8 cellular contexts compared by ENCODE assay signal in the genomic region with DNA sequence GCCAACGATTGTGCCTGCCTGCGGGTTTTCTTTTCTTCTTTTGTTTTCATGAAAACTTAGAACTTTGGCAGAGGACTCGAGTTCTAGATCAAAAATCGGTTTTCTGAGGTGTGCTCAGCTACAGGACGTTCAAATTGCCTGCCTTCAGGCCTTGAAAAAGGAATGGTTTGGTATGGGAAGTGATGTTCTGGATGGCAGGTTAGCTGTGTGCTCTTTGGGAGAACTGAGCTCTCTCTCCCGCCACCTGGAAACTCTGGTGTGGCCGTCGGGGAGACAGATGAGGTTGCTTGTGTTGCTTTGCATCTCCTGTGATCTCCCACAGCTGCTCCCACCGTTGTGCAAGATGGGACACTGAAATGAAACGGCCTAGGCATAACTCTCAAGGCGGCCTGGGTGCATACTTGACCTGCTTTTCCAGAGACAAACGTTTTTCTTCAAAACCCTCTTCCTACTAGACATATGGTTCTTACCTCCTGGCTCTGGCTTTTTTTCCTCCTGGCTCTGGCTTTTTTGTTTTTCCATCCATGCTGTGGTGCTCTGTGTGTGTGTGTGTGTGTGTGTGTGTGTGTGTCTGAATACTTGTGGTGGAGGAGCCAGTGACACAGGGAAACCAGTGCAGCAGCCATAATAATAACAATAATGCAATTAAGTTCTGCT. TPM values are rescaled to one million over a fixed set of nuclear protein-coding genes. Genes with fewer than 3 reads are reported as not detected.
DNase-seq lines count a peak whose midpoint lies in the region; ATAC-seq and TF ChIP-seq lines count a peak whose summit lies in the region.

No MANE protein-coding gene starts in this region.

- H3K36me3 ChIP-seq in RWPE2 (ENCODE audit: low read depth), result no peaks in the 10 kb centered on the region

- H3K9me3 Mint-ChIP-seq in natural killer cell, result no peaks in the 10 kb centered on the region

- TF ChIP-seq CTCF in RWPE2 (IDR thresholded peaks at IDR 0.05; ENCODE audit: poor library complexity, severe bottlenecking) (no peak), natural killer cell (IDR thresholded peaks at IDR 0.05) (no peak)

- H3K27me3 Mint-ChIP-seq in natural killer cell (ENCODE audit: low read depth in 2 of 2), result peaks cover 43% of the 10 kb centered on the region in 2 donors

- H3K4me1 ChIP-seq in RWPE2 (ENCODE audit: insufficient read depth, poor library complexity, severe bottlenecking), result peaks cover 14% of the 10 kb centered on the region

- H3K4me1 Mint-ChIP-seq in natural killer cell, result peaks cover 7 to 19% of the 10 kb centered on the region in 2 donors

- H3K27me3 ChIP-seq in RWPE2 (ENCODE audit: insufficient read depth, poor library complexity, severe bottlenecking), result no peaks in the 10 kb centered on the region

- no peaks in the 10 kb centered on the region for H3K9me3 ChIP-seq in RWPE2 (ENCODE audit: severe bottlenecking)

- H3K27ac ChIP-seq in RWPE2 (ENCODE audit: poor library complexity, severe bottlenecking), result peak overlapping the region; percentile 68
- peak overlapping the region; percentile 80 for H3K27ac ChIP-seq in epithelial cell of prostate

- H3K27ac Mint-ChIP-seq in natural killer cell, result no peak overlapping the region

- no peaks in the 10 kb centered on the region for H3K36me3 Mint-ChIP-seq in natural killer cell

- peak overlapping the region; percentile 81 for H3K4me3 Mint-ChIP-seq in natural killer cell

- ATAC-seq in RWPE2 (ENCODE audit: low read depth) (peak; percentile 15), natural killer cell (no peak), HG03571 (IDR thresholded peaks at IDR 0.05; ENCODE audit: unreplicated experiment) (no peak)

- intact Hi-C loops in natural killer cell (cut with micrococcal nuclease), result no loop called here

- DNase-seq in NCI-H526 (lab: John Stamatoyannopoulos, UW) (peak; percentile 52 to 65), NCI-H526 treated with DMSO at 0.1 percent for 48 hours (lab: John Stamatoyannopoulos, UW) (no peak), RWPE2 (ENCODE audit: low spot score) (peak; percentile 57), epithelial cell of prostate (ENCODE audit: low read depth, low spot score) (no peak), natural killer cell (no peak), pons (ENCODE audit: low spot score) (no peak)
- DNase-seq in effector CD4-positive, alpha-beta T cell, result no peak

- H3K4me3 ChIP-seq in RWPE2 (ENCODE audit: severe bottlenecking), result peak overlapping the region; percentile 78

RNA-seq across cellular contexts. Expression of a gene that starts 2.0 kb away (rescaled TPM):
- 1 to 10 TPM in 1 of 3 donors, under 1 TPM in 2; 0.34 to 3.0 (median 0.78) TPM for total RNA-seq in natural killer cell

Comparison
In these comparisons a context has a peak if more than half of its experiments do, and no peak if none do; other contexts are left out.
1. DNase-seq: peak in NCI-H526 (2 of 2) and RWPE2 (single experiment); none in NCI-H526 treated with DMSO at 0.1 percent for 48 hours (single experiment), epithelial cell of prostate (single experiment), natural killer cell (single experiment), pons (single experiment) and effector CD4-positive, alpha-beta T cell (single experiment).